10 cellular contexts compared by ENCODE assay signal in genomic region chr5:126965061-126965475, GRCh38.
DNase-seq lines count a peak whose midpoint lies in the region; ATAC-seq, FAIRE-seq and TF ChIP-seq lines count a peak whose summit lies in the region.
"Had no signal": no experiment of that assay in that cellular context is flagged by ENCODE, and none has a peak within 500 bp of the region (broad histone marks: within the 10 kb centered on the region; RNA-seq: fewer than 3 reads in every experiment).

No MANE protein-coding gene starts in this region.

- H3K4me3 ChIP-seq in astrocyte (ENCODE audit: insufficient read depth, low read depth, low read length) (no peak overlapping the region), small intestine (ENCODE audit: low read depth in 1 of 2, low read length in 2 of 2) (no peak overlapping the region), colonic mucosa (no peak overlapping the region)
- H3K4me3 ChIP-seq: thoracic aorta had no signal

- no peak overlapping the region for H3K4me3 Mint-ChIP-seq in astrocyte (ENCODE audit: unreplicated experiment)

- no peak overlapping the region for H2AFZ ChIP-seq in astrocyte (ENCODE audit: low read depth, low read length)

- DNase-seq in NCI-H2029 treated with DMSO at 0.1 percent for 48 hours (lab: John Stamatoyannopoulos, UW) (peak; percentile 69), NCI-H2029 (lab: John Stamatoyannopoulos, UW) (no peak), astrocyte (ENCODE audit: low read depth) (peak; percentile 80), small intestine (peak; percentile 15), cerebellar nuclear complex (lab: John Stamatoyannopoulos, UW) (no peak), hypothalamus (lab: John Stamatoyannopoulos, UW) (no peak), colonic mucosa (no peak)

- no peaks in the 10 kb centered on the region for H3K27me3 Mint-ChIP-seq in astrocyte (ENCODE audit: low read depth, unreplicated experiment)

- intact Hi-C loops in colonic mucosa (cut with DNase I) = no loop called here

- FAIRE-seq in astrocyte (lab: Jason Lieb, UNC) = peak; percentile 60
- no peak for FAIRE-seq in small intestine (lab: Jason Lieb, UNC)
- FAIRE-seq: A204.1 had no signal

- no peaks in the 10 kb centered on the region for H3K79me2 ChIP-seq in astrocyte (ENCODE audit: insufficient read depth, low read length)

- ATAC-seq in HG03460 (IDR thresholded peaks at IDR 0.05; ENCODE audit: unreplicated experiment) = peak; percentile 43

- WGBS in small intestine, 3 donors = 25 to 37% (median 34%) methylated on average over 2 of the region's 2 CpGs

- H3K27me3 ChIP-seq in astrocyte (ENCODE audit: insufficient read depth, low read length) (no peaks in the 10 kb centered on the region), small intestine (ENCODE audit: control insufficient read depth in 2 of 2, insufficient read depth in 2 of 2, low read length in 2 of 2) (no peaks in the 10 kb centered on the region), colonic mucosa (no peaks in the 10 kb centered on the region)

- no peak overlapping the region for H3K27ac Mint-ChIP-seq in astrocyte (ENCODE audit: unreplicated experiment)

- no peak overlapping the region for H3K4me2 ChIP-seq in astrocyte (ENCODE audit: low read length)

- H3K9me3 Mint-ChIP-seq in astrocyte (ENCODE audit: unreplicated experiment) = no peaks in the 10 kb centered on the region

- no peaks in the 10 kb centered on the region for H3K9me3 ChIP-seq in astrocyte (ENCODE audit: insufficient read depth, low read depth, low read length)
- H3K9me3 ChIP-seq in small intestine (ENCODE audit: control insufficient read depth, low read depth) = no peaks in the 10 kb centered on the region
- H3K9me3 ChIP-seq in colonic mucosa = no peaks in the 10 kb centered on the region
- H3K9me3 ChIP-seq: thoracic aorta had no signal

- no peak overlapping the region for H3K27ac ChIP-seq in astrocyte (ENCODE audit: low read depth, low read length)
- H3K27ac ChIP-seq in small intestine (ENCODE audit: low read depth in 1 of 2, low read length in 1 of 2) = no peak overlapping the region
- H3K27ac ChIP-seq in colonic mucosa = no peak overlapping the region
- H3K27ac ChIP-seq: thoracic aorta had no signal

- H3K36me3 ChIP-seq in astrocyte (ENCODE audit: insufficient read depth, low read length) = no peaks in the 10 kb centered on the region
- H3K36me3 ChIP-seq in small intestine (ENCODE audit: control insufficient read depth in 2 of 2, insufficient read depth in 2 of 2, low read length in 2 of 2) = no peaks in the 10 kb centered on the region
- no peaks in the 10 kb centered on the region for H3K36me3 ChIP-seq in colonic mucosa
- H3K36me3 ChIP-seq: thoracic aorta had no signal

- H3K4me1 ChIP-seq in astrocyte (ENCODE audit: insufficient read depth, low read length) (peaks cover 6% of the 10 kb centered on the region), small intestine (ENCODE audit: control insufficient read depth in 2 of 2, insufficient read depth in 1 of 2, low read depth in 1 of 2, low read length in 1 of 2) (no peaks in the 10 kb centered on the region), colonic mucosa (no peaks in the 10 kb centered on the region)

- TF ChIP-seq CTCF in astrocyte (IDR thresholded peaks at IDR 0.05; ENCODE audit: insufficient read depth, low read depth, low read length) (no peak), colonic mucosa (IDR thresholded peaks at IDR 0.05) (no peak)

- peaks cover 4% of the 10 kb centered on the region for H3K36me3 Mint-ChIP-seq in astrocyte (ENCODE audit: low read depth, unreplicated experiment)

- no peaks in the 10 kb centered on the region for H4K20me1 ChIP-seq in astrocyte (ENCODE audit: insufficient read depth, low read length)

- H3K9ac ChIP-seq in astrocyte (ENCODE audit: low read length) = no peak overlapping the region
- H3K9ac ChIP-seq in colonic mucosa (ENCODE audit: low read depth in 2 of 2, low read length in 2 of 2) = no peak overlapping the region

- H3K4me1 Mint-ChIP-seq in astrocyte (ENCODE audit: low read depth, unreplicated experiment) = peaks cover 4% of the 10 kb centered on the region

Comparison
In these comparisons a context has a peak if more than half of its experiments do, and no peak if none do; other contexts are left out.
1. DNase-seq: peak in NCI-H2029 treated with DMSO at 0.1 percent for 48 hours (single experiment), astrocyte (single experiment) and small intestine (single experiment); none in NCI-H2029 (single experiment), cerebellar nuclear complex (0 of 2), hypothalamus (0 of 51) and colonic mucosa (single experiment).